ENCODE assay signal across 15 cellular contexts in the genomic region with DNA sequence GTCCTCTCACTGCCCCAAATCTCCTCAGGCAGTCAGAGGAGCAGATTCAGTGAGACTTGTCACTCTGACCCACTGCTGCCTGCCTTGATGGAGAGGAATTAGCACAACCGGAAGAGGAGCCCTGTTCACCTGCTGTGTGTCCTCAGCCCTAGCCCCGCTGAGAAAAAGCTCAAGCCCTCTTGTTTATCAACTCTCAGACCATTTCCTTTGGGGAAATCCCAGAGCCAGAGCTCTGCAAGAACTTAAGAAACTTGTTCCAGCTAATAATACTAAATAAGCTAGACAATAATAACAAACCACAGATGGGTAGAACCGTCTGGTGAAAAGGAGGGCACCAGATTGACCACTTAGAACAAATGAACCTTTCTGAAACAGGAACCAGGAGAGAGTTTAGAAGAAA. TPM values are rescaled to one million over a fixed set of nuclear protein-coding genes. Genes with fewer than 3 reads are reported as not detected.
A peak's percentile ranks its signal among the peaks of the same experiment; 100 is the strongest.
DNase-seq lines count a peak whose midpoint lies in the region; ATAC-seq, FAIRE-seq and TF ChIP-seq lines count a peak whose summit lies in the region.
"Had no signal": no experiment of that assay in that cellular context is flagged by ENCODE, and none has a peak within 500 bp of the region (broad histone marks: within the 10 kb centered on the region; RNA-seq: fewer than 3 reads in every experiment).

No MANE protein-coding gene starts in this region.

- H3K4me2 ChIP-seq in GM23248 (ENCODE audit: unreplicated experiment) = no peak overlapping the region
- H3K4me2 ChIP-seq in HepG2 (ENCODE audit: low read depth, low read length) = 0 out of 2 replicates have a peak overlapping the region, but pooled peaks have one; percentile 23

- no peak overlapping the region for H3K4me3 Mint-ChIP-seq in activated T-cell treated with anti-CD3 and anti-CD28 coated beads, Interleukin-2, amount 50 U/mL, for 4 hours
- H3K4me3 Mint-ChIP-seq: activated CD8-positive, alpha-beta T cell treated with anti-CD3 and anti-CD28 coated beads for 36 hours; stimulated activated naive CD8-positive, alpha-beta T cell treated with anti-CD3 and anti-CD28 coated beads, Interleukin-15, Interleukin-2, amounts not matched to agents 100 ng/mL and 50 ng/mL, for 24 hours had no signal

- TF ChIP-seq POLR2A in HepG2 (IDR thresholded peaks at IDR 0.05; ENCODE audit: insufficient read depth in 1 of 2, low read depth in 2 of 2, low read length in 2 of 2) = no peak
- TF ChIP-seq POLR2A in H54 (IDR thresholded peaks at IDR 0.05; ENCODE audit: low read depth, low read length) = no peak

- ATAC-seq in GM18873 (IDR thresholded peaks at IDR 0.05; ENCODE audit: low FRiP score, unreplicated experiment) (peak; percentile 89), HG03571 (IDR thresholded peaks at IDR 0.05; ENCODE audit: unreplicated experiment) (peak; percentile 69), HepG2 (no peak)
- ATAC-seq in activated T-cell treated with anti-CD3 and anti-CD28 coated beads, Interleukin-2, amount 50 U/mL, for 4 hours = no peak
- ATAC-seq: activated CD8-positive, alpha-beta T cell treated with anti-CD3 and anti-CD28 coated beads for 36 hours; HCT116; lower lobe of right lung had no signal

- H3K79me2 ChIP-seq in GM23248 (ENCODE audit: insufficient read depth) = peaks cover 12% of the 10 kb centered on the region; the same call in 1 of the 2 replicates
- no peaks in the 10 kb centered on the region for H3K79me2 ChIP-seq in HepG2 (ENCODE audit: insufficient read depth, low read length)

- H2AFZ ChIP-seq in GM23248 (peak overlapping the region; percentile 22; the same call in 1 of the 2 replicates), HepG2 (ENCODE audit: low read length) (peak overlapping the region; percentile 34)

- no TSS peak for BruUV-seq in HepG2 (replicated peaks; lab: Mats Ljungman, UMichigan)

- peaks cover 12% of the 10 kb centered on the region for H3K4me1 Mint-ChIP-seq in activated T-cell treated with anti-CD3 and anti-CD28 coated beads, Interleukin-2, amount 50 U/mL, for 4 hours (ENCODE audit: low read depth)

- no peaks in the 10 kb centered on the region for H3K36me3 ChIP-seq in GM23248 (ENCODE audit: low read depth)
- no peaks in the 10 kb centered on the region for H3K36me3 ChIP-seq in HepG2 (replicated peaks in 1 of 2; ENCODE audit: control insufficient read depth in 1 of 2, insufficient read depth in 2 of 2, low read length in 2 of 2)
- H3K36me3 ChIP-seq: lower lobe of right lung had no signal

- peaks cover 31% of the 10 kb centered on the region for H3F3A ChIP-seq in GM23248 (ENCODE audit: insufficient read depth)

- H3K4me3 ChIP-seq in GM23248 (no peak overlapping the region), HepG2 (replicated peaks in 1 of 3; ENCODE audit: insufficient read depth in 1 of 3, low read depth in 2 of 3, low read length in 3 of 3) (no peak overlapping the region)
- H3K4me3 ChIP-seq: lower lobe of right lung had no signal

- POLR2A ChIA-PET in HepG2 (lab: Yijun Ruan, JAX) = interaction anchor here (1.5 kb wide), 1 partner anchor 15 kb away, joined by 3 read pairs; no protein-coding TSS in a partner anchor

- H3K27me3 ChIP-seq in GM23248 (replicated peaks; ENCODE audit: insufficient read depth) (no peaks in the 10 kb centered on the region), HepG2 (ENCODE audit: control insufficient read depth in 1 of 2, insufficient read depth in 2 of 2, low read length in 2 of 2) (no peaks in the 10 kb centered on the region)

- no peak for FAIRE-seq in HepG2 (lab: Jason Lieb, UNC)
- FAIRE-seq in H54 (lab: Jason Lieb, UNC) = no peak
- FAIRE-seq: small intestine had no signal

- H3K9me3 ChIP-seq in GM23248 (ENCODE audit: low read depth) = no peaks in the 10 kb centered on the region
- no peaks in the 10 kb centered on the region for H3K9me3 ChIP-seq in HepG2 (ENCODE audit: low read length)
- H3K9me3 ChIP-seq: lower lobe of right lung had no signal

- H3K4me1 ChIP-seq in GM23248 (ENCODE audit: insufficient read depth) (peaks cover 10% of the 10 kb centered on the region), HepG2 (ENCODE audit: insufficient read depth, low read length) (0 out of 2 replicates have a peak, but pooled peaks cover 6% of the 10 kb centered on the region)

- no peaks in the 10 kb centered on the region for H3K27me3 Mint-ChIP-seq in activated T-cell treated with anti-CD3 and anti-CD28 coated beads, Interleukin-2, amount 50 U/mL, for 4 hours (ENCODE audit: low read depth)
- H3K27me3 Mint-ChIP-seq: activated CD8-positive, alpha-beta T cell treated with anti-CD3 and anti-CD28 coated beads for 36 hours; stimulated activated naive CD8-positive, alpha-beta T cell treated with anti-CD3 and anti-CD28 coated beads, Interleukin-15, Interleukin-2, amounts not matched to agents 100 ng/mL and 50 ng/mL, for 24 hours had no signal

- no peaks in the 10 kb centered on the region for H4K20me1 ChIP-seq in GM23248 (ENCODE audit: insufficient read depth)
- H4K20me1 ChIP-seq in HepG2 (ENCODE audit: insufficient read depth, low read length) = no peaks in the 10 kb centered on the region

- in situ Hi-C loops in GM23248 (cut with MboI) (no loop called here), HepG2 (cut with HindIII; ENCODE audit: extremely low pct_ligation_motif_present, low pct_unique_long_range_greater_than_20kb) (no loop called here)

- peaks cover 2% of the 10 kb centered on the region for H3K36me3 Mint-ChIP-seq in activated T-cell treated with anti-CD3 and anti-CD28 coated beads, Interleukin-2, amount 50 U/mL, for 4 hours (ENCODE audit: insufficient read depth)

- peaks cover 12% of the 10 kb centered on the region for H3K9me3 Mint-ChIP-seq in activated T-cell treated with anti-CD3 and anti-CD28 coated beads, Interleukin-2, amount 50 U/mL, for 4 hours
- H3K9me3 Mint-ChIP-seq: stimulated activated naive CD8-positive, alpha-beta T cell treated with anti-CD3 and anti-CD28 coated beads, Interleukin-15, Interleukin-2, amounts not matched to agents 100 ng/mL and 50 ng/mL, for 24 hours had no signal

- H3K9ac ChIP-seq in GM23248 = no peak overlapping the region
- no peak overlapping the region for H3K9ac ChIP-seq in HepG2 (ENCODE audit: insufficient read depth, low read depth, low read length)

- DNase-seq in GM23248 (no peak), HepG2 (ENCODE audit: low spot score) (no peak), GM10266 (ENCODE audit: extremely low spot score) (no peak), OCI-M1 (lab: John Stamatoyannopoulos, UW) (no peak), H54 (ENCODE audit: insufficient read length, low spot score) (no peak)
- DNase-seq in activated T-cell treated with anti-CD3 and anti-CD28 coated beads, Interleukin-2, amount 50 U/mL, for 4 hours = no peak
- DNase-seq: activated CD8-positive, alpha-beta T cell treated with anti-CD3 and anti-CD28 coated beads for 36 hours; lower lobe of right lung; NCI-H1092; SIG-M5 had no signal

- H3K27ac ChIP-seq in GM23248 (no peak overlapping the region), HepG2 (ENCODE audit: extremely low read length, insufficient read depth, low read length) (no peak overlapping the region)
- H3K27ac ChIP-seq: lower lobe of right lung had no signal

- 28 to 40% methylated on average over 3 of the region's 3 CpGs for WGBS in GM23248 (ENCODE audit: low coverage in 1 of 2, low lambda C conversion rate in 2 of 2, missing lambda C conversion rate in 2 of 2), 2 experiments
- 53% methylated on average over 3 of the region's 3 CpGs for WGBS in HepG2 (ENCODE audit: low lambda C conversion rate)

- intact Hi-C loops in HepG2 (cut with micrococcal nuclease; ENCODE audit: unreplicated experiment) = no loop called here

- TF ChIP-seq RAD21 in HepG2 (CRISPR knock-in tag; IDR thresholded peaks at IDR 0.05) = no peak

- no peak for TF ChIP-seq EP300 in HepG2 (IDR thresholded peaks at IDR 0.05; ENCODE audit: low read depth in 2 of 2, low read length in 2 of 2)
- no peak for TF ChIP-seq EP300 in HepG2 (CRISPR knock-in tag; IDR thresholded peaks at IDR 0.05; ENCODE audit: borderline replicate concordance)

- H3K9me2 ChIP-seq in GM23248 (ENCODE audit: insufficient read depth) = no peaks in the 10 kb centered on the region

- no peak for TF ChIP-seq CTCF in HepG2 (CRISPR knock-in tag; IDR thresholded peaks at IDR 0.05)
- TF ChIP-seq CTCF in GM10266 (IDR thresholded peaks at IDR 0.05; ENCODE audit: control insufficient read depth, insufficient read depth, low read depth, missing control alignments) = no peak

- CTCF ChIA-PET in HepG2 (lab: Yijun Ruan, JAX; ENCODE audit: low intra/inter-chr PET ratio, low total read pairs) = no interaction called here

TF ChIP-seq in HepG2, 621 proteins besides CTCF, POLR2A, EP300 and RAD21 (continues in another document):
- TF ChIP-seq ZNF629 (CRISPR knock-in tag; conservative IDR thresholded peaks at IDR 0.05) = no peak

RNA-seq across cellular contexts. Expression of gene ITGB1, which starts 37.7 kb away (rescaled TPM):
- total RNA-seq in GM23248 (2014; rRNA removed; shearing (Covaris generic)) = 5,235 and 7,382 TPM in 2 replicates
- polyA plus RNA-seq in GM23248 (2016; fragmentation: Nextera tagmentation; extraction: Ambion mirVana) (3,297 and 3,318 TPM in 2 replicates), HepG2 (2011; rRNA removed) (182 and 204 TPM in 2 replicates)
- total RNA-seq in HepG2 (2016; rRNA removed; fragmentation: Illumina TruSeq; extraction: Trizol) = 123 and 190 TPM in 2 replicates
- 12.8 and 13.0 TPM in 2 replicates for total RNA-seq in HepG2 (2016; cell fraction: cytosol; rRNA removed; fragmentation: Illumina TruSeq; extraction: Trizol; ENCODE audit: low read depth)
- total RNA-seq in HepG2 (2016; cell fraction: insoluble cytoplasmic fraction; rRNA removed; fragmentation: Illumina TruSeq; extraction: Trizol) = 125 and 196 TPM in 2 replicates
- 42.7 and 46.7 TPM in 2 replicates for total RNA-seq in HepG2 (2016; cell fraction: membrane; rRNA removed; fragmentation: Illumina TruSeq; extraction: Trizol)
- total RNA-seq in HepG2 (2016; cell fraction: nucleus; rRNA removed; fragmentation: Illumina TruSeq; extraction: Trizol) = 196 and 214 TPM in 2 replicates
- 96.4 and 188 TPM in 2 replicates for polyA plus RNA-seq in HepG2 (2011; cell fraction: cytosol; rRNA removed)
- polyA plus RNA-seq in HepG2 (2011; cell fraction: nucleus; rRNA removed) = 38.6 and 61.3 TPM in 2 replicates
- 233 and 276 TPM in 2 replicates for polyA plus RNA-seq in HepG2 (2012)
- 7.7 and 7.8 TPM in 2 replicates for polyA plus RNA-seq in HepG2 (2016; cell fraction: cytosol; fragmentation: Illumina TruSeq; extraction: Trizol; ENCODE audit: low read depth)
- 97.9 and 104 TPM in 2 replicates for polyA plus RNA-seq in HepG2 (2016; cell fraction: insoluble cytoplasmic fraction; fragmentation: Illumina TruSeq; extraction: Trizol; ENCODE audit: low read depth)
- 21.6 and 25.4 TPM in 2 replicates for polyA plus RNA-seq in HepG2 (2016; cell fraction: membrane; fragmentation: Illumina TruSeq; extraction: Trizol; ENCODE audit: low read depth)
- 187 and 204 TPM in 2 replicates for polyA plus RNA-seq in HepG2 (2016; cell fraction: nucleus; fragmentation: Illumina TruSeq; extraction: Trizol; ENCODE audit: insufficient read depth, low read depth)
- 148 and 185 TPM in 2 replicates for polyA minus RNA-seq in HepG2 (2011; rRNA and poly(A)+ RNA removed; ENCODE audit: low replicate concordance)
- 165 and 204 TPM in 2 replicates for polyA minus RNA-seq in HepG2 (2011; cell fraction: cytosol; rRNA and poly(A)+ RNA removed)
- polyA minus RNA-seq in HepG2 (2011; cell fraction: nucleus; rRNA and poly(A)+ RNA removed) = 170 and 220 TPM in 2 replicates
- 10 to 100 TPM; 53.7 to 90.6 (median 58.6) TPM for total RNA-seq in activated T-cell treated with anti-CD3 and anti-CD28 coated beads, Interleukin-2, amount 50 U/mL, for 4 hours

Comparison
In these comparisons a context has a peak if more than half of its experiments do, and no peak if none do; other contexts are left out.
1. ATAC-seq: peak in GM18873 (single experiment) and HG03571 (single experiment); none in HepG2 (single experiment) and activated T-cell treated with anti-CD3 and anti-CD28 coated beads, Interleukin-2, amount 50 U/mL, for 4 hours (0 of 2).
2. RNA of gene ITGB1, which starts 37.7 kb away (total RNA-seq): 5,235 to 7,382 TPM in GM23248; 12.8 to 214 TPM in HepG2 and 53.7 to 90.6 TPM in activated T-cell treated with anti-CD3 and anti-CD28 coated beads, Interleukin-2, amount 50 U/mL, for 4 hours; every median in the first group is over 10 times any median in the second.